ENCODE assay signal across 12 cellular contexts in genomic region chr2:41932241-41933034, GRCh38.
A peak's percentile ranks its signal among the peaks of the same experiment; 100 is the strongest.
DNase-seq lines count a peak whose midpoint lies in the region; ATAC-seq and TF ChIP-seq lines count a peak whose summit lies in the region.
"Had no signal": no experiment of that assay in that cellular context is flagged by ENCODE, and none has a peak within 500 bp of the region (broad histone marks: within the 10 kb centered on the region; RNA-seq: fewer than 3 reads in every experiment).

No MANE protein-coding gene starts in this region.

- ATAC-seq in left colon (no peak), HG02970 (IDR thresholded peaks at IDR 0.05; ENCODE audit: low FRiP score, unreplicated experiment) (no peak), HG02571 (IDR thresholded peaks at IDR 0.05; ENCODE audit: unreplicated experiment) (no peak), HG02938 (IDR thresholded peaks at IDR 0.05; ENCODE audit: unreplicated experiment) (no peak), GM21447 (IDR thresholded peaks at IDR 0.05; ENCODE audit: unreplicated experiment) (no peak)

- no peak for TF ChIP-seq CTCF in HFF-Myc (IDR thresholded peaks at IDR 0.05; ENCODE audit: low read depth, low read length, missing control alignments)
- peak; percentile 51 for TF ChIP-seq CTCF in brain microvascular endothelial cell (IDR thresholded peaks at IDR 0.05; ENCODE audit: low read depth, low read length, missing control alignments)

- no peaks in the 10 kb centered on the region for H3K27me3 ChIP-seq in brain microvascular endothelial cell (replicated peaks)

- intact Hi-C loops in left colon (cut with DNase I, micrococcal nuclease): no loop called here

- no peaks in the 10 kb centered on the region for H3K36me3 ChIP-seq in brain microvascular endothelial cell (replicated peaks)

- in situ Hi-C loops in brain microvascular endothelial cell (cut with HindIII; ENCODE audit: low pct_ligation_motif_present, low sequenced_read_pairs): no loop called here

- peak overlapping the region; percentile 94 for H3K27ac ChIP-seq in brain microvascular endothelial cell

- H3K4me3 ChIP-seq in HFF-Myc (replicated peaks; ENCODE audit: low read depth, low read length) (no peak overlapping the region), brain microvascular endothelial cell (ENCODE audit: low read depth, low read length) (peak overlapping the region; percentile 6)

- DNase-seq in HFF-Myc (ENCODE audit: extremely low read depth, low read depth): peak; percentile 60
- DNase-seq in brain microvascular endothelial cell: peak; percentile 92
- peak; percentile 45 to 47 for DNase-seq in left colon
- DNase-seq in smooth muscle cell of the brain vasculature (ENCODE audit: low read depth, low spot score): peak; percentile 100
- DNase-seq: activated T-cell treated with anti-CD3 and anti-CD28 coated beads, Interleukin-2, amount 50 U/mL, for 24 hours; DND-41; naive B cell; NCI-H446 had no signal

Comparison
In these comparisons a context has a peak if more than half of its experiments do, and no peak if none do; other contexts are left out.
1. DNase-seq: peak in every context shown above with its lines; median percentile 100 in smooth muscle cell of the brain vasculature; 92 in brain microvascular endothelial cell; 60 in HFF-Myc; 46 in left colon.